10 cellular contexts compared by ENCODE assay signal in genomic region chr7:128831994-128832879, GRCh38. TPM values are rescaled to one million over a fixed set of nuclear protein-coding genes. Genes with fewer than 3 reads are reported as not detected.
DNase-seq lines count a peak whose midpoint lies in the region; ATAC-seq and TF ChIP-seq lines count a peak whose summit lies in the region.
"Had no signal": no experiment of that assay in that cellular context is flagged by ENCODE, and none has a peak within 500 bp of the region (broad histone marks: within the 10 kb centered on the region; RNA-seq: fewer than 3 reads in every experiment).

No MANE protein-coding gene starts in this region.

- POLR2A ChIA-PET in activated CD8-positive, alpha-beta T cell treated with anti-CD3 and anti-CD28 coated beads for 36 hours (lab: Charles Lee), result interaction anchor here (1.0 to 1.5 kb wide), 3 partner anchors 31 to 94 kb away, joined by 3 to 7 read pairs (median 4); partner anchors contain the start of gene ATP6V1F
- POLR2A ChIA-PET in activated CD8-positive, alpha-beta T cell treated with anti-CD3 and anti-CD28 coated beads, Interleukin-2, amount 10 ng/mL, durations not matched to agents 7 days and 5 days (lab: Charles Lee), result interaction anchor here (0.5 kb wide), 1 partner anchor 351 kb away, joined by 3 read pairs; no protein-coding TSS in a partner anchor

- H3K27ac Mint-ChIP-seq in activated CD8-positive, alpha-beta T cell treated with anti-CD3 and anti-CD28 coated beads for 36 hours, result no peak overlapping the region
- no peak overlapping the region for H3K27ac Mint-ChIP-seq in activated CD8-positive, alpha-beta T cell treated with anti-CD3 and anti-CD28 coated beads, Interleukin-2, amount 10 ng/mL, durations not matched to agents 7 days and 5 days
- H3K27ac Mint-ChIP-seq: activated naive CD4-positive, alpha-beta T cell treated with anti-CD3 and anti-CD28 coated beads, Interleukin-2, amount 50 U/mL, for 72 hours had no signal

- intact Hi-C loops in activated CD8-positive, alpha-beta T cell treated with anti-CD3 and anti-CD28 coated beads for 36 hours (cut with micrococcal nuclease), result no loop called here
- intact Hi-C loops in upper lobe of right lung (cut with DNase I), result no loop called here

- DNase-seq in activated CD8-positive, alpha-beta T cell treated with anti-CD3 and anti-CD28 coated beads for 36 hours, result peak; percentile 13
- no peak for DNase-seq in activated CD8-positive, alpha-beta T cell treated with anti-CD3 and anti-CD28 coated beads, Interleukin-2, amount 10 ng/mL, durations not matched to agents 7 days and 5 days
- DNase-seq in brain microvascular endothelial cell (peak; percentile 31), lung (ENCODE audit: low spot score) (no peak), upper lobe of right lung (peak; percentile 60), Kasumi-1 (lab: John Stamatoyannopoulos, UW) (no peak), GF-D8 (lab: John Stamatoyannopoulos, UW) (no peak)

- H3K27me3 ChIP-seq in brain microvascular endothelial cell (replicated peaks), result no peaks in the 10 kb centered on the region
- no peaks in the 10 kb centered on the region for H3K27me3 ChIP-seq in lung (ENCODE audit: control insufficient read depth, insufficient read depth)
- peaks cover 42% of the 10 kb centered on the region for H3K27me3 ChIP-seq in upper lobe of right lung

- peaks cover 0 to 14% of the 10 kb centered on the region in 2 donors for H3K4me1 ChIP-seq in lung (ENCODE audit: control insufficient read depth in 2 of 2, insufficient read depth in 2 of 2, low read length in 2 of 2)
- peaks cover 25% of the 10 kb centered on the region for H3K4me1 ChIP-seq in upper lobe of right lung

- ATAC-seq in activated CD8-positive, alpha-beta T cell treated with anti-CD3 and anti-CD28 coated beads for 36 hours, result peak; percentile 15
- ATAC-seq in activated CD8-positive, alpha-beta T cell treated with anti-CD3 and anti-CD28 coated beads, Interleukin-2, amount 10 ng/mL, durations not matched to agents 7 days and 5 days, result no peak
- no peak for ATAC-seq in lung (ENCODE audit: insufficient read depth, low FRiP score)
- no peak for ATAC-seq in upper lobe of right lung
- no peak for ATAC-seq in GM19467 (IDR thresholded peaks at IDR 0.05; ENCODE audit: unreplicated experiment)
- ATAC-seq: activated naive CD4-positive, alpha-beta T cell treated with anti-CD3 and anti-CD28 coated beads, Interleukin-2, amount 50 U/mL, for 72 hours had no signal

- H3K27ac ChIP-seq in brain microvascular endothelial cell (peak overlapping the region; percentile 57), lung (ENCODE audit: low read depth in 1 of 2, low read length in 1 of 2) (peak overlapping the region in 1 of 2 donors; percentile 93), upper lobe of right lung (no peak overlapping the region)
- H3K27ac ChIP-seq: C4-2B had no signal

- H3K9me3 Mint-ChIP-seq in activated CD8-positive, alpha-beta T cell treated with anti-CD3 and anti-CD28 coated beads for 36 hours, result no peaks in the 10 kb centered on the region
- no peaks in the 10 kb centered on the region for H3K9me3 Mint-ChIP-seq in activated CD8-positive, alpha-beta T cell treated with anti-CD3 and anti-CD28 coated beads, Interleukin-2, amount 10 ng/mL, durations not matched to agents 7 days and 5 days (ENCODE audit: insufficient read depth)
- H3K9me3 Mint-ChIP-seq: activated naive CD4-positive, alpha-beta T cell treated with anti-CD3 and anti-CD28 coated beads, Interleukin-2, amount 50 U/mL, for 72 hours had no signal

- no peak for TF ChIP-seq CTCF in activated CD8-positive, alpha-beta T cell treated with anti-CD3 and anti-CD28 coated beads for 36 hours (IDR thresholded peaks at IDR 0.05)
- TF ChIP-seq CTCF in brain microvascular endothelial cell (IDR thresholded peaks at IDR 0.05; ENCODE audit: low read depth, low read length, missing control alignments) (no peak), lung (IDR thresholded peaks at IDR 0.05; ENCODE audit: control extremely low read depth, extremely low read depth) (no peak), upper lobe of right lung (IDR thresholded peaks at IDR 0.05) (no peak)

- peaks cover 15% of the 10 kb centered on the region for H3K4me1 Mint-ChIP-seq in activated CD8-positive, alpha-beta T cell treated with anti-CD3 and anti-CD28 coated beads for 36 hours (ENCODE audit: low read depth)
- H3K4me1 Mint-ChIP-seq in activated CD8-positive, alpha-beta T cell treated with anti-CD3 and anti-CD28 coated beads, Interleukin-2, amount 10 ng/mL, durations not matched to agents 7 days and 5 days (ENCODE audit: low read depth), result peaks cover 17% of the 10 kb centered on the region

- no peak overlapping the region for H3K4me3 Mint-ChIP-seq in activated CD8-positive, alpha-beta T cell treated with anti-CD3 and anti-CD28 coated beads for 36 hours
- H3K4me3 Mint-ChIP-seq in activated CD8-positive, alpha-beta T cell treated with anti-CD3 and anti-CD28 coated beads, Interleukin-2, amount 10 ng/mL, durations not matched to agents 7 days and 5 days, result no peak overlapping the region

- peak overlapping the region; percentile 81 for H3K4me3 ChIP-seq in brain microvascular endothelial cell (ENCODE audit: low read depth, low read length)
- peak overlapping the region; percentile 12 for H3K4me3 ChIP-seq in lung
- peak overlapping the region; percentile 52 for H3K4me3 ChIP-seq in upper lobe of right lung

- peaks cover 24% of the 10 kb centered on the region for H3K36me3 ChIP-seq in brain microvascular endothelial cell (replicated peaks)
- H3K36me3 ChIP-seq in lung (ENCODE audit: control insufficient read depth in 2 of 2, insufficient read depth in 2 of 2, low read length in 2 of 2), result no peaks in the 10 kb centered on the region
- no peaks in the 10 kb centered on the region for H3K36me3 ChIP-seq in upper lobe of right lung

- H3K9me3 ChIP-seq in lung (ENCODE audit: control insufficient read depth in 2 of 2, insufficient read depth in 1 of 2, low read length in 1 of 2) (no peaks in the 10 kb centered on the region), upper lobe of right lung (no peaks in the 10 kb centered on the region)

- peaks cover 33% of the 10 kb centered on the region for H3K27me3 Mint-ChIP-seq in activated CD8-positive, alpha-beta T cell treated with anti-CD3 and anti-CD28 coated beads for 36 hours
- H3K27me3 Mint-ChIP-seq in activated CD8-positive, alpha-beta T cell treated with anti-CD3 and anti-CD28 coated beads, Interleukin-2, amount 10 ng/mL, durations not matched to agents 7 days and 5 days (ENCODE audit: low read depth), result peaks cover 34% of the 10 kb centered on the region

- no peaks in the 10 kb centered on the region for H3K36me3 Mint-ChIP-seq in activated CD8-positive, alpha-beta T cell treated with anti-CD3 and anti-CD28 coated beads for 36 hours (ENCODE audit: low read depth)
- H3K36me3 Mint-ChIP-seq in activated CD8-positive, alpha-beta T cell treated with anti-CD3 and anti-CD28 coated beads, Interleukin-2, amount 10 ng/mL, durations not matched to agents 7 days and 5 days (ENCODE audit: low read depth), result no peaks in the 10 kb centered on the region
- H3K36me3 Mint-ChIP-seq: activated naive CD4-positive, alpha-beta T cell treated with anti-CD3 and anti-CD28 coated beads, Interleukin-2, amount 50 U/mL, for 72 hours had no signal

- CTCF ChIA-PET in activated CD8-positive, alpha-beta T cell treated with anti-CD3 and anti-CD28 coated beads for 36 hours (lab: Charles Lee), result interaction anchor here (1.0 to 4.4 kb wide), 5 partner anchors 10 to 51 kb away, joined by 3 to 22 read pairs (median 13); partner anchors contain the start of gene ATP6V1F
- CTCF ChIA-PET in activated CD8-positive, alpha-beta T cell treated with anti-CD3 and anti-CD28 coated beads, Interleukin-2, amount 10 ng/mL, durations not matched to agents 7 days and 5 days (lab: Charles Lee), result interaction anchor here (0.6 to 2.5 kb wide), 6 partner anchors 10 to 1074 kb away, joined by 3 to 11 read pairs (median 4); no protein-coding TSS in a partner anchor

- 7 to 18% methylated on average over 19 to 22 of the region's 22 CpGs for WGBS in lung, 2 donors

- in situ Hi-C loops in brain microvascular endothelial cell (cut with HindIII; ENCODE audit: low pct_ligation_motif_present, low sequenced_read_pairs), result no loop called here

RNA-seq across cellular contexts. Expression of gene FLNC, which starts 2.0 kb away (rescaled TPM):
- under 1 TPM; 0.14 to 0.16 TPM for total RNA-seq in activated CD8-positive, alpha-beta T cell treated with anti-CD3 and anti-CD28 coated beads for 36 hours
- total RNA-seq in activated CD8-positive, alpha-beta T cell treated with anti-CD3 and anti-CD28 coated beads, Interleukin-2, amount 10 ng/mL, durations not matched to agents 7 days and 5 days, result not detected
- 10 to 100 TPM; 13.3 to 24.2 TPM for total RNA-seq in lung
- 1 to 10 TPM; 2.0 to 2.2 TPM for polyA plus RNA-seq in lung
- 7.7 TPM for total RNA-seq in upper lobe of right lung

RNA-seq across cellular contexts. Expression of gene ATP6V1F, which starts 30.4 kb away (rescaled TPM):
- 100 to 1,000 TPM; 109 to 113 TPM for total RNA-seq in activated CD8-positive, alpha-beta T cell treated with anti-CD3 and anti-CD28 coated beads for 36 hours
- 100 to 1,000 TPM; 130 to 138 TPM for total RNA-seq in activated CD8-positive, alpha-beta T cell treated with anti-CD3 and anti-CD28 coated beads, Interleukin-2, amount 10 ng/mL, durations not matched to agents 7 days and 5 days
- 100 to 1,000 TPM in 1 of 2 donors, 10 to 100 TPM in 1; 43.9 to 165 TPM for total RNA-seq in lung
- polyA plus RNA-seq in lung, result 100 to 1,000 TPM; 286 to 383 TPM
- 180 TPM for total RNA-seq in upper lobe of right lung

RNA-seq across cellular contexts. Expression of gene CCDC136, which starts 40.5 kb away (rescaled TPM):
- total RNA-seq in activated CD8-positive, alpha-beta T cell treated with anti-CD3 and anti-CD28 coated beads for 36 hours, result 1 to 10 TPM; 7.6 to 9.6 TPM
- 1 to 10 TPM; 5.6 to 8.9 TPM for total RNA-seq in activated CD8-positive, alpha-beta T cell treated with anti-CD3 and anti-CD28 coated beads, Interleukin-2, amount 10 ng/mL, durations not matched to agents 7 days and 5 days
- total RNA-seq in lung, result 1 to 10 TPM; 2.3 to 6.4 TPM
- 1 to 10 TPM in 1 of 2 donors, under 1 TPM in 1; 0.70 to 1.1 TPM for polyA plus RNA-seq in lung
- total RNA-seq in upper lobe of right lung, result 3.1 TPM

RNA-seq across cellular contexts. Expression of gene OPN1SW, which starts 56.6 kb away (rescaled TPM):
- total RNA-seq in activated CD8-positive, alpha-beta T cell treated with anti-CD3 and anti-CD28 coated beads for 36 hours, result not detected
- total RNA-seq in activated CD8-positive, alpha-beta T cell treated with anti-CD3 and anti-CD28 coated beads, Interleukin-2, amount 10 ng/mL, durations not matched to agents 7 days and 5 days, result not detected
- total RNA-seq in lung (not detected), upper lobe of right lung (not detected)
- not detected for polyA plus RNA-seq in lung
- total RNA-seq: activated naive CD4-positive, alpha-beta T cell treated with anti-CD3 and anti-CD28 coated beads, Interleukin-2, amount 50 U/mL, for 72 hours had no signal

Comparison
In these comparisons a context has a peak if more than half of its experiments do, and no peak if none do; other contexts are left out.
1. DNase-seq: peak in activated CD8-positive, alpha-beta T cell treated with anti-CD3 and anti-CD28 coated beads for 36 hours (single experiment), brain microvascular endothelial cell (single experiment) and upper lobe of right lung (single experiment); none in activated CD8-positive, alpha-beta T cell treated with anti-CD3 and anti-CD28 coated beads, Interleukin-2, amount 10 ng/mL, durations not matched to agents 7 days and 5 days (single experiment), lung (single experiment), Kasumi-1 (0 of 2) and GF-D8 (single experiment).
2. H3K4me3 ChIP-seq: peak in every context shown above with its lines; median percentile 81 in brain microvascular endothelial cell; 52 in upper lobe of right lung; 12 in lung.